3 cellular contexts compared by ENCODE assay signal in the genomic region with DNA sequence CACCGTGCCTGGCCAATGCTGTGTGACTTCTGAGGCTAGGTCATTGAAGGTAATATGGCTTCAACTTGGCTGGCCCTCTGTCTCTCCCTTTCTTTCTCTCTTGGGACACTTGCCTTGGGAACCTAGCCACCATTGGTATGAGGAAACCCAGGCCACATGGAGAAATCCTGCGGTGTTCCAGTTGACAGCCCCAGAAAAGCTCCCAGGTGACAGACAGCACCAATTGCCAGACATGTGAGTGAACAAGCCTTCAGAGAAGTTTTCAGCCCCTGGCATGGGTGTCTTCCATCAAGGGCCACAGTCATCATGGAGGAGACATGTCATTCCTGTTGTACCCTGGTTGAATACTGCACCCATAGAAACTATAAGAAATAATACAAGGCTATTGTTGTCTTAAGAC.
"Had no signal": no experiment of that assay in that cellular context is flagged by ENCODE, and none has a peak within 500 bp of the region (broad histone marks: within the 10 kb centered on the region; RNA-seq: fewer than 3 reads in every experiment).

No MANE protein-coding gene starts in this region.

- DNase-seq: GDM1, GF-D8 had no signal

- H3K4me3 ChIP-seq: GM12878 had no signal
